Comparison of ENCODE assay signal across 9 cellular contexts in genomic region chr10:30587522-30588031, GRCh38. TPM values are rescaled to one million over a fixed set of nuclear protein-coding genes. Genes with fewer than 3 reads are reported as not detected.
A peak's percentile ranks its signal among the peaks of the same experiment; 100 is the strongest.
DNase-seq lines count a peak whose midpoint lies in the region; ATAC-seq and TF ChIP-seq lines count a peak whose summit lies in the region.
"Had no signal": no experiment of that assay in that cellular context is flagged by ENCODE, and none has a peak within 500 bp of the region (broad histone marks: within the 10 kb centered on the region; RNA-seq: fewer than 3 reads in every experiment).

No MANE protein-coding gene starts in this region.

- no peaks in the 10 kb centered on the region for H3K36me3 ChIP-seq in GM06990 (ENCODE audit: control insufficient read depth, insufficient read depth, low read length)
- no peaks in the 10 kb centered on the region for H3K36me3 ChIP-seq in esophagus squamous epithelium

- TF ChIP-seq CTCF in GM06990 (IDR thresholded peaks at IDR 0.05; ENCODE audit: insufficient read depth, low read length, poor library complexity, severe bottlenecking) (peak; percentile 11), esophagus squamous epithelium (IDR thresholded peaks at IDR 0.05) (no peak)

- no peaks in the 10 kb centered on the region for H3K36me3 Mint-ChIP-seq in stimulated activated naive B cell treated with anti-CD40 and anti-IgM and Interleukin-4, amounts not matched to agents 10 μg/mL and 1 μg/mL and 100 μg/mL, for 72 hours

- no peak for TF ChIP-seq POLR2A in esophagus squamous epithelium (IDR thresholded peaks at IDR 0.05)

- H3K27me3 ChIP-seq in GM06990 (replicated peaks; ENCODE audit: control insufficient read depth, insufficient read depth, low read length) (no peaks in the 10 kb centered on the region), esophagus squamous epithelium (no peaks in the 10 kb centered on the region)

- intact Hi-C loops in esophagus squamous epithelium (cut with DNase I) = no loop called here

- H3K9me3 ChIP-seq in esophagus squamous epithelium = no peaks in the 10 kb centered on the region

- H3K9me3 Mint-ChIP-seq in stimulated activated naive B cell treated with anti-CD40 and anti-IgM and Interleukin-4, amounts not matched to agents 10 μg/mL and 1 μg/mL and 100 μg/mL, for 72 hours = no peaks in the 10 kb centered on the region

- H3K27ac Mint-ChIP-seq in stimulated activated naive B cell treated with anti-CD40 and anti-IgM and Interleukin-4, amounts not matched to agents 10 μg/mL and 1 μg/mL and 100 μg/mL, for 72 hours = peak overlapping the region; percentile 6

- peak; percentile 77 for ATAC-seq in GM21381 (IDR thresholded peaks at IDR 0.05; ENCODE audit: unreplicated experiment)
- peak; percentile 69 for ATAC-seq in HG03469 (IDR thresholded peaks at IDR 0.05; ENCODE audit: unreplicated experiment)
- ATAC-seq in stimulated activated naive B cell treated with anti-CD40 and anti-IgM and Interleukin-4, amounts not matched to agents 10 μg/mL and 1 μg/mL and 100 μg/mL, for 72 hours (replicated peaks) = peak; percentile 95 to 96

- WGBS in esophagus squamous epithelium, 2 donors = 15 to 26% methylated on average over 4 to 7 of the region's 8 CpGs

- H3K27me3 Mint-ChIP-seq in stimulated activated naive B cell treated with anti-CD40 and anti-IgM and Interleukin-4, amounts not matched to agents 10 μg/mL and 1 μg/mL and 100 μg/mL, for 72 hours = no peaks in the 10 kb centered on the region

- H3K4me1 ChIP-seq in esophagus squamous epithelium = peaks cover 10 to 21% (median 12%) of the 10 kb centered on the region in 3 donors

- peaks cover 26 to 42% of the 10 kb centered on the region in 2 donors for H3K4me1 Mint-ChIP-seq in stimulated activated naive B cell treated with anti-CD40 and anti-IgM and Interleukin-4, amounts not matched to agents 10 μg/mL and 1 μg/mL and 100 μg/mL, for 72 hours

- H3K4me3 ChIP-seq in GM06990 (replicated peaks; ENCODE audit: low read depth, low read length) = no peak overlapping the region
- H3K4me3 ChIP-seq in esophagus squamous epithelium = no peak overlapping the region

- peak overlapping the region in 1 of 4 donors; percentile 30 for H3K27ac ChIP-seq in esophagus squamous epithelium

- DNase-seq in GM06990 (ENCODE audit: extremely low read depth, insufficient read length) = peak; percentile 73
- peak; percentile 7 for DNase-seq in esophagus squamous epithelium (lab: John Stamatoyannopoulos, UW)
- DNase-seq in stimulated activated naive B cell treated with anti-CD40 and anti-IgM and Interleukin-4, amounts not matched to agents 10 μg/mL and 1 μg/mL and 100 μg/mL, for 72 hours = peak; percentile 82
- no peak for DNase-seq in NCI-H1417 (lab: John Stamatoyannopoulos, UW)
- DNase-seq in NCI-H1694 (lab: John Stamatoyannopoulos, UW) = no peak
- DNase-seq in activated CD4-positive, alpha-beta T cell treated with anti-CD3 and anti-CD28 coated beads, Interleukin-2, amount 50 U/mL, for 1 hour = no peak

- no peak overlapping the region for H3K4me3 Mint-ChIP-seq in stimulated activated naive B cell treated with anti-CD40 and anti-IgM and Interleukin-4, amounts not matched to agents 10 μg/mL and 1 μg/mL and 100 μg/mL, for 72 hours

RNA-seq across cellular contexts. Expression of gene LYZL2, which starts 42.0 kb away (rescaled TPM):
- not detected for total RNA-seq in esophagus squamous epithelium
- total RNA-seq: glomerular endothelial cell had no signal

Comparison
In these comparisons a context has a peak if more than half of its experiments do, and no peak if none do; other contexts are left out.
1. DNase-seq: peak in GM06990 (single experiment), esophagus squamous epithelium (single experiment) and stimulated activated naive B cell treated with anti-CD40 and anti-IgM and Interleukin-4, amounts not matched to agents 10 μg/mL and 1 μg/mL and 100 μg/mL, for 72 hours (single experiment); none in NCI-H1417 (0 of 3), NCI-H1694 (single experiment) and activated CD4-positive, alpha-beta T cell treated with anti-CD3 and anti-CD28 coated beads, Interleukin-2, amount 50 U/mL, for 1 hour (single experiment).
2. Peak in every context shown above with its lines, with median percentiles within 50 percentile points of each other: ATAC-seq.